Comparison of ENCODE assay signal across 14 cellular contexts in genomic region chr2:70528921-70529320, GRCh38. TPM values are rescaled to one million over a fixed set of nuclear protein-coding genes. Genes with fewer than 3 reads are reported as not detected.
DNase-seq lines count a peak whose midpoint lies in the region; TF ChIP-seq lines count a peak whose summit lies in the region.
"Had no signal": no experiment of that assay in that cellular context is flagged by ENCODE, and none has a peak within 500 bp of the region (broad histone marks: within the 10 kb centered on the region; RNA-seq: fewer than 3 reads in every experiment).

No MANE protein-coding gene starts in this region.

- no peaks in the 10 kb centered on the region for H3K4me1 ChIP-seq in esophagus muscularis mucosa
- H3K4me1 ChIP-seq: Caco-2 had no signal

- peaks cover 21% of the 10 kb centered on the region for H3K4me1 Mint-ChIP-seq in nephron

- H3K27ac ChIP-seq in esophagus muscularis mucosa (replicated peaks in 1 of 4): no peak overlapping the region
- H3K27ac ChIP-seq: 22Rv1, GM23248 had no signal

- H3K27me3 Mint-ChIP-seq in nephron (ENCODE audit: low read depth): peaks cover 14% of the 10 kb centered on the region

- TF ChIP-seq POLR2A in esophagus muscularis mucosa (IDR thresholded peaks at IDR 0.05; ENCODE audit: low read depth): no peak

- H3K4me3 ChIP-seq in esophagus muscularis mucosa: no peak overlapping the region
- H3K4me3 ChIP-seq: GM23248 had no signal

- no peaks in the 10 kb centered on the region for H3K9me3 Mint-ChIP-seq in nephron
- H3K9me3 Mint-ChIP-seq: H9 had no signal

- intact Hi-C loops in esophagus muscularis mucosa (cut with DNase I): no loop called here

- WGBS in esophagus muscularis mucosa: 73% methylated on average over 3 of the region's 3 CpGs

- H3K27me3 ChIP-seq in esophagus muscularis mucosa: no peaks in the 10 kb centered on the region

- TF ChIP-seq CTCF in esophagus muscularis mucosa (IDR thresholded peaks at IDR 0.05): no peak
- TF ChIP-seq CTCF in nephron (IDR thresholded peaks at IDR 0.05; ENCODE audit: unreplicated experiment in 3 of 3): no peak

- DNase-seq in SIG-M5 treated with dmso at 0.1 percent for 504 hours (lab: John Stamatoyannopoulos, UW; ENCODE audit: unreplicated experiment) (peak; percentile 31), SIG-M5 (lab: John Stamatoyannopoulos, UW) (no peak), esophagus muscularis mucosa (ENCODE audit: extremely low spot score) (peak; percentile 31), NCI-H2196 treated with DMSO at 0.1 percent for 48 hours (lab: John Stamatoyannopoulos, UW; ENCODE audit: unreplicated experiment) (no peak), NCI-H2029 (lab: John Stamatoyannopoulos, UW) (no peak), dedifferentiated amniotic fluid mesenchymal stem cell (ENCODE audit: extremely low spot score) (no peak)
- DNase-seq: Caco-2; CD8-positive, alpha-beta memory T cell; DMS53; GM23248; H9 had no signal

- TF ChIP-seq EP300 in esophagus muscularis mucosa (IDR thresholded peaks at IDR 0.05): no peak

- H3K36me3 ChIP-seq in esophagus muscularis mucosa: no peaks in the 10 kb centered on the region

- no peak overlapping the region for H3K4me3 Mint-ChIP-seq in nephron
- H3K4me3 Mint-ChIP-seq: CD8-positive, alpha-beta memory T cell; IgD-negative memory B cell had no signal

- peak overlapping the region in 2 of 3 experiments; percentile 42 to 62 for H3K27ac Mint-ChIP-seq in nephron
- H3K27ac Mint-ChIP-seq: H9, IgD-negative memory B cell had no signal

- no peaks in the 10 kb centered on the region for H3K9me3 ChIP-seq in esophagus muscularis mucosa

- H3K36me3 Mint-ChIP-seq in nephron (ENCODE audit: low read depth): no peaks in the 10 kb centered on the region
- H3K36me3 Mint-ChIP-seq: CD8-positive, alpha-beta memory T cell; IgD-negative memory B cell had no signal

RNA-seq across cellular contexts. Expression of gene TGFA, which starts 24.7 kb away (rescaled TPM):
- total RNA-seq in esophagus muscularis mucosa: 1 to 10 TPM in 2 of 4 donors, under 1 TPM in 2; 0.46 to 2.0 (median 1.3) TPM

Comparison
In these comparisons a context has a peak if more than half of its experiments do, and no peak if none do; other contexts are left out.
1. DNase-seq: peak in SIG-M5 treated with dmso at 0.1 percent for 504 hours (single experiment) and esophagus muscularis mucosa (single experiment); none in SIG-M5 (single experiment), NCI-H2196 treated with DMSO at 0.1 percent for 48 hours (single experiment), NCI-H2029 (single experiment) and dedifferentiated amniotic fluid mesenchymal stem cell (single experiment).